Comparison of ENCODE assay signal across 8 cellular contexts in the genomic region with DNA sequence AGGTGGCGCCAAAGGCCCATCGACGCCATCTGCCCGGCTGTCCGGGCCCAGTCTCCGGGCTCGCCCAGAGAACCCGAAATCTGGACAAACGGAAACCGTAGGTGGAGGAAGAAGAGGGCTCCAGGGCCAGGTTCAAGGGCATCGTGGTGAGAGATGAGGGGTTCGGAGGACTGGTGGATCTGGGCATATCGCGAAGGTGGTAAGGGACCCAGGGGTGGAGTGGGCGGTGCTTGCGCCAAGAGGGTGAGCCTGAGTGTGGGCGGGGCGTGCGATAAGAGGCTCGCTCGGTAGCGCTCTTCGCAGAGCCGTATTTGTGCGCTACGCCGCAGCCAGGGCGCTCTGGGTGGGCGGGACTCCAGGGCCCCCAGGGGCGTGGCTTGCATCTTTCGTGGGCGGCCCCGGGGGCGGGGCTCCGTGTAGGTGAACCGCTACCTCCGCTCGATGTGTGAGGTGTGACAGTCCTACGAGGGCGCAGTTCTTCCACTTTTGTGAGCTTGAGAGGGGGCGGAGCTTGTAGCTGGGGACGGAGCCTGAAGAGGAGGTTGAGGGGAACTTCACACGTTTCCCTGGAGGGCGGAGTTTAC. TPM values are rescaled to one million over a fixed set of nuclear protein-coding genes. Genes with fewer than 3 reads are reported as not detected.
A peak's percentile ranks its signal among the peaks of the same experiment; 100 is the strongest.
DNase-seq lines count a peak whose midpoint lies in the region; ATAC-seq and TF ChIP-seq lines count a peak whose summit lies in the region.

No MANE protein-coding gene starts in this region.

- ATAC-seq in HG02763 (IDR thresholded peaks at IDR 0.05; ENCODE audit: unreplicated experiment) (peak; percentile 62), heart left ventricle (peak; percentile 80 to 87 (median 82))
- ATAC-seq in activated naive CD8-positive, alpha-beta T cell treated with anti-CD3 and anti-CD28 coated beads, Interleukin-2, amount 50 U/mL, for 24 hours = peak; percentile 64

- H3K27me3 ChIP-seq in SU-DHL-6 (ENCODE audit: low read length) (no peaks in the 10 kb centered on the region), heart left ventricle (no peaks in the 10 kb centered on the region)

- peaks cover 40% of the 10 kb centered on the region for H3K4me1 Mint-ChIP-seq in activated naive CD8-positive, alpha-beta T cell treated with anti-CD3 and anti-CD28 coated beads, Interleukin-2, amount 50 U/mL, for 24 hours
- peaks cover 10% of the 10 kb centered on the region for H3K4me1 Mint-ChIP-seq in type B pancreatic cell (ENCODE audit: unreplicated experiment)

- peaks cover 1% of the 10 kb centered on the region for H3K36me3 Mint-ChIP-seq in activated naive CD8-positive, alpha-beta T cell treated with anti-CD3 and anti-CD28 coated beads, Interleukin-2, amount 50 U/mL, for 24 hours (ENCODE audit: low read depth)
- H3K36me3 Mint-ChIP-seq in type B pancreatic cell = no peaks in the 10 kb centered on the region

- peak in 1 of 2 donors; percentile 42 for TF ChIP-seq POLR2A in heart left ventricle (IDR thresholded peaks at IDR 0.05)

- H3F3A ChIP-seq in SU-DHL-6 (ENCODE audit: insufficient read depth) = no peaks in the 10 kb centered on the region

- 0 to 2% (median 0%) methylated on average over 29 to 44 of the region's 44 CpGs for WGBS in heart left ventricle, 4 donors

- H3K9me2 ChIP-seq in SU-DHL-6 (replicated peaks; ENCODE audit: insufficient read depth, low read length) = no peaks in the 10 kb centered on the region

- DNase-seq in NCI-H128 (lab: John Stamatoyannopoulos, UW; ENCODE audit: unreplicated experiment) = peak; percentile 94
- DNase-seq in activated naive CD8-positive, alpha-beta T cell treated with anti-CD3 and anti-CD28 coated beads, Interleukin-2, amount 50 U/mL, for 24 hours = peak; percentile 93
- DNase-seq in heart left ventricle = peak; percentile 92 to 96 (median 93)
- peak; percentile 72 to 98 (median 86) for DNase-seq in posterior cingulate gyrus
- peak; percentile 90 for DNase-seq in type B pancreatic cell (ENCODE audit: extremely low spot score, unreplicated experiment)

- H3K9me3 Mint-ChIP-seq in activated naive CD8-positive, alpha-beta T cell treated with anti-CD3 and anti-CD28 coated beads, Interleukin-2, amount 50 U/mL, for 24 hours = no peaks in the 10 kb centered on the region
- no peaks in the 10 kb centered on the region for H3K9me3 Mint-ChIP-seq in type B pancreatic cell

- no peaks in the 10 kb centered on the region for H3K79me2 ChIP-seq in SU-DHL-6 (ENCODE audit: insufficient read depth, low read length)

- peak overlapping the region; percentile 90 for H3K4me2 ChIP-seq in SU-DHL-6 (ENCODE audit: low read depth, low read length, poor library complexity, severe bottlenecking)

- TF ChIP-seq CTCF in GM12872 (IDR thresholded peaks at IDR 0.05; ENCODE audit: insufficient read depth, low read depth, low read length) (peak; percentile 93; the same call in 1 of the 3 replicates), SU-DHL-6 (IDR thresholded peaks at IDR 0.05; ENCODE audit: insufficient read depth, low read length, poor library complexity, severe bottlenecking) (no peak), heart left ventricle (IDR thresholded peaks at IDR 0.05) (peak in 11 of 12 donors; percentile 9 to 98 (median 87)), type B pancreatic cell (conservative IDR thresholded peaks at IDR 0.05) (peak; percentile 89)

- H3K36me3 ChIP-seq in SU-DHL-6 (ENCODE audit: low read length) = no peaks in the 10 kb centered on the region
- no peaks in the 10 kb centered on the region for H3K36me3 ChIP-seq in heart left ventricle

- H3K27me3 Mint-ChIP-seq in activated naive CD8-positive, alpha-beta T cell treated with anti-CD3 and anti-CD28 coated beads, Interleukin-2, amount 50 U/mL, for 24 hours = no peaks in the 10 kb centered on the region
- peaks cover 15% of the 10 kb centered on the region for H3K27me3 Mint-ChIP-seq in type B pancreatic cell

- H2AFZ ChIP-seq in SU-DHL-6 (ENCODE audit: low read depth, low read length, severe bottlenecking) = peak overlapping the region; percentile 92

- peaks cover 0 to 37% (median 18%) of the 10 kb centered on the region in 12 donors for H3K4me1 ChIP-seq in heart left ventricle

- intact Hi-C loops in heart left ventricle (cut with DNase I) (loop anchor here in 9 of 10 donors (1.0 to 5.0 kb wide), 7 partner anchors 15 to 365 kb away; a partner anchor contains a TSS), posterior cingulate gyrus (cut with DNase I) (loop anchor here (1.0 to 5.0 kb wide), 2 partner anchors 16 to 75 kb away; no protein-coding TSS in a partner anchor)

- H3K27ac ChIP-seq in SU-DHL-6 (ENCODE audit: low read depth, low read length) (peak overlapping the region; percentile 71), heart left ventricle (peak overlapping the region; percentile 53 to 94 (median 84))

- no peaks in the 10 kb centered on the region for H3K9me3 ChIP-seq in SU-DHL-6 (ENCODE audit: insufficient read depth, low read length)
- no peaks in the 10 kb centered on the region for H3K9me3 ChIP-seq in heart left ventricle

- no peaks in the 10 kb centered on the region for H4K20me1 ChIP-seq in SU-DHL-6 (ENCODE audit: low read depth, low read length)

- H3K9ac ChIP-seq in SU-DHL-6 (ENCODE audit: low read length) = peak overlapping the region; percentile 49

- H3K27ac Mint-ChIP-seq in activated naive CD8-positive, alpha-beta T cell treated with anti-CD3 and anti-CD28 coated beads, Interleukin-2, amount 50 U/mL, for 24 hours = peak overlapping the region; percentile 94
- H3K27ac Mint-ChIP-seq in type B pancreatic cell = peak overlapping the region; percentile 95

- peak overlapping the region; percentile 85 for H3K4me3 Mint-ChIP-seq in activated naive CD8-positive, alpha-beta T cell treated with anti-CD3 and anti-CD28 coated beads, Interleukin-2, amount 50 U/mL, for 24 hours
- peak overlapping the region; percentile 93 for H3K4me3 Mint-ChIP-seq in type B pancreatic cell

- H3K4me3 ChIP-seq in SU-DHL-6 (ENCODE audit: insufficient read depth, low read length, poor library complexity, severe bottlenecking) (peak overlapping the region; percentile 67), heart left ventricle (peak overlapping the region; percentile 18 to 66 (median 62))

RNA-seq across cellular contexts. Expression of a gene that starts 4.8 kb away (rescaled TPM):
- total RNA-seq in heart left ventricle (10 to 100 TPM in 5 of 9 donors, 1 to 10 TPM in 4; 6.5 to 33.1 (median 11.8) TPM), type B pancreatic cell (ENCODE audit: low replicate concordance) (0.76 and 31.9 TPM in 2 replicates)
- 10 to 100 TPM in 1 of 2 donors, 1 to 10 TPM in 1; 6.0 to 19.9 TPM for polyA plus RNA-seq in heart left ventricle

RNA-seq across cellular contexts. Expression of a gene that starts 20.4 kb away (rescaled TPM):
- 1 to 10 TPM in 1 of 9 donors, under 1 TPM in 3, not detected in 5; 0.09 to 7.9 (median 0.18) TPM for total RNA-seq in heart left ventricle
- polyA plus RNA-seq in heart left ventricle = under 1 TPM; 0.08 TPM
- 2.1 and 2.6 TPM in 2 replicates for total RNA-seq in type B pancreatic cell (ENCODE audit: low replicate concordance)

RNA-seq across cellular contexts. Expression of a gene that starts 23.1 kb away (rescaled TPM):
- total RNA-seq in heart left ventricle (10 to 100 TPM; 41.6 to 93.0 (median 65.3) TPM), type B pancreatic cell (ENCODE audit: low replicate concordance) (87.0 and 133 TPM in 2 replicates)
- 100 to 1,000 TPM in 1 of 2 donors, 10 to 100 TPM in 1; 49.9 to 136 TPM for polyA plus RNA-seq in heart left ventricle

RNA-seq across cellular contexts. Expression of a gene that starts 24.2 kb away (rescaled TPM):
- total RNA-seq in heart left ventricle (1 to 10 TPM in 8 of 9 donors, under 1 TPM in 1; 0.99 to 5.2 (median 1.5) TPM), type B pancreatic cell (ENCODE audit: low replicate concordance) (2.8 and 9.5 TPM in 2 replicates)
- polyA plus RNA-seq in heart left ventricle = 1 to 10 TPM; 1.3 to 2.9 TPM

RNA-seq across cellular contexts. Expression of a gene that starts 32.8 kb away (rescaled TPM):
- total RNA-seq in heart left ventricle = 10 to 100 TPM in 8 of 9 donors, 1 to 10 TPM in 1; 9.7 to 39.2 (median 16.5) TPM
- 10 to 100 TPM; 24.7 to 77.4 TPM for polyA plus RNA-seq in heart left ventricle
- total RNA-seq in type B pancreatic cell (ENCODE audit: low replicate concordance) = 35.1 and 42.4 TPM in 2 replicates

Comparison
In these comparisons a context has a peak if more than half of its experiments do, and no peak if none do; other contexts are left out.
1. Peak in every context shown above with its lines: DNase-seq, ATAC-seq, H3K4me3 ChIP-seq and H3K27ac ChIP-seq.